ENCODE assay signal across 15 cellular contexts in genomic region chr2:204274991-204275390, GRCh38.
"Had no signal": no experiment of that assay in that cellular context is flagged by ENCODE, and none has a peak within 500 bp of the region (broad histone marks: within the 10 kb centered on the region; RNA-seq: fewer than 3 reads in every experiment).

No MANE protein-coding gene starts in this region.

- H3K9me3 ChIP-seq: ovary, vagina had no signal

- H3K36me3 ChIP-seq: ovary, stomach, tibial artery, vagina had no signal

- H3K27me3 ChIP-seq: hepatocyte, ovary, stomach, tibial artery, vagina had no signal

- ATAC-seq: foreskin keratinocyte, left colon had no signal

- H3K4me3 ChIP-seq: hepatocyte, ovary, skin epidermis, stomach, tibial artery, vagina had no signal

- H3K4me1 ChIP-seq: foreskin keratinocyte, stomach, vagina had no signal

- DNase-seq: activated CD4-positive, alpha-beta T cell treated with anti-CD3 and anti-CD28 coated beads, Interleukin-2, amount 50 U/mL, for 1 hour; amniotic stem cell; foreskin keratinocyte; left colon; mammary epithelial cell; nephron progenitor cell; ovary; retina; stimulated activated CD4-positive, alpha-beta T cell treated with anti-CD3 and anti-CD28 coated beads, Interleukin-4, amount 100 ng/mL, for 4 hours; stomach; SW 1271; tibial artery had no signal

- H3K27ac ChIP-seq: foreskin keratinocyte, hepatocyte, ovary, skin epidermis, stomach, tibial artery, vagina had no signal
